ENCODE assay signal across 38 cellular contexts in genomic region chr14:26068060-26068459, GRCh38.
"Had no signal": no experiment of that assay in that cellular context is flagged by ENCODE, and none has a peak within 500 bp of the region (broad histone marks: within the 10 kb centered on the region; RNA-seq: fewer than 3 reads in every experiment).

No MANE protein-coding gene starts in this region.

- H3K36me3 ChIP-seq: ascending aorta, cardiac muscle cell had no signal

- H3K27ac ChIP-seq: ascending aorta, cardiac muscle cell, VCaP had no signal

- H3K36me3 Mint-ChIP-seq: activated CD8-positive, alpha-beta memory T cell treated with anti-CD3 and anti-CD28 coated beads, Interleukin-2, amount 10 ng/mL, durations not matched to agents 7 days and 5 days; activated naive CD4-positive, alpha-beta T cell treated with anti-CD3 and anti-CD28 coated beads, Interleukin-2, amount 10 ng/mL, durations not matched to agents 7 days and 5 days; activated naive CD4-positive, alpha-beta T cell treated with anti-CD3 and anti-CD28 coated beads, Interleukin-2, amount 50 U/mL, for 24 hours; activated naive CD8-positive, alpha-beta T cell; activated naive CD8-positive, alpha-beta T cell treated with anti-CD3 and anti-CD28 coated beads, Interleukin-2, amount 10 ng/mL, durations not matched to agents 7 days and 5 days; brain; T-cell had no signal

- FAIRE-seq: bronchial epithelial cell, TTC549 had no signal

- H3K4me1 Mint-ChIP-seq: activated CD4-positive, alpha-beta memory T cell treated with anti-CD3 and anti-CD28 coated beads, Interleukin-2, amount 10 ng/mL, durations not matched to agents 7 days and 5 days; activated CD4-positive, alpha-beta T cell treated with anti-CD3 and anti-CD28 coated beads for 36 hours; activated CD4-positive, alpha-beta T cell treated with anti-CD3 and anti-CD28 coated beads, Interleukin-2, amount 10 ng/mL, durations not matched to agents 7 days and 5 days; activated CD8-positive, alpha-beta memory T cell treated with anti-CD3 and anti-CD28 coated beads, Interleukin-2, amount 10 ng/mL, durations not matched to agents 7 days and 5 days; activated naive CD4-positive, alpha-beta T cell treated with anti-CD3 and anti-CD28 coated beads, Interleukin-2, amount 10 ng/mL, durations not matched to agents 7 days and 5 days; activated naive CD4-positive, alpha-beta T cell treated with anti-CD3 and anti-CD28 coated beads, Interleukin-2, amount 50 U/mL, for 24 hours; activated naive CD8-positive, alpha-beta T cell treated with anti-CD3 and anti-CD28 coated beads, Interleukin-2, amount 10 ng/mL, durations not matched to agents 7 days and 5 days; activated naive CD8-positive, alpha-beta T cell treated with anti-CD3 and anti-CD28 coated beads, Interleukin-2, amount 50 U/mL, for 24 hours; central memory CD8-positive, alpha-beta T cell; T-cell had no signal

- H3K27me3 Mint-ChIP-seq: activated CD4-positive, alpha-beta memory T cell treated with anti-CD3 and anti-CD28 coated beads, Interleukin-2, amount 10 ng/mL, durations not matched to agents 7 days and 5 days; activated CD4-positive, alpha-beta T cell treated with anti-CD3 and anti-CD28 coated beads for 36 hours; activated CD4-positive, alpha-beta T cell treated with anti-CD3 and anti-CD28 coated beads, Interleukin-2, amount 10 ng/mL, durations not matched to agents 7 days and 5 days; activated CD8-positive, alpha-beta memory T cell treated with anti-CD3 and anti-CD28 coated beads, Interleukin-2, amount 10 ng/mL, durations not matched to agents 7 days and 5 days; activated naive CD4-positive, alpha-beta T cell treated with anti-CD3 and anti-CD28 coated beads, Interleukin-2, amount 10 ng/mL, durations not matched to agents 7 days and 5 days; activated naive CD4-positive, alpha-beta T cell treated with anti-CD3 and anti-CD28 coated beads, Interleukin-2, amount 50 U/mL, for 24 hours; activated naive CD8-positive, alpha-beta T cell; activated naive CD8-positive, alpha-beta T cell treated with anti-CD3 and anti-CD28 coated beads, Interleukin-2, amount 10 ng/mL, durations not matched to agents 7 days and 5 days; activated naive CD8-positive, alpha-beta T cell treated with anti-CD3 and anti-CD28 coated beads, Interleukin-2, amount 50 U/mL, for 24 hours; activated T-cell treated with anti-CD3 and anti-CD28 coated beads, Interleukin-2, amount 50 U/mL, for 24 hours; brain; central memory CD8-positive, alpha-beta T cell; T-cell had no signal

- ATAC-seq: activated CD4-positive, alpha-beta T cell treated with anti-CD3 and anti-CD28 coated beads for 36 hours; activated CD4-positive, CD25-positive, alpha-beta regulatory T cell treated with anti-CD3 and anti-CD28 coated beads, Interleukin-2, amount 50 U/mL, for 24 hours; activated CD8-positive, alpha-beta memory T cell treated with anti-CD3 and anti-CD28 coated beads, Interleukin-2, amount 10 ng/mL, durations not matched to agents 7 days and 5 days; activated CD8-positive, alpha-beta T cell treated with anti-CD3 and anti-CD28 coated beads, Interleukin-2, amount 10 ng/mL, durations not matched to agents 7 days and 5 days; activated naive CD8-positive, alpha-beta T cell treated with anti-CD3 and anti-CD28 coated beads, Interleukin-2, amount 50 U/mL, for 24 hours; T-cell had no signal

- H3K9me3 Mint-ChIP-seq: brain had no signal

- H3K27ac Mint-ChIP-seq: activated CD4-positive, alpha-beta memory T cell treated with anti-CD3 and anti-CD28 coated beads, Interleukin-2, amount 10 ng/mL, durations not matched to agents 7 days and 5 days; activated CD4-positive, alpha-beta T cell treated with anti-CD3 and anti-CD28 coated beads for 36 hours; activated CD4-positive, alpha-beta T cell treated with anti-CD3 and anti-CD28 coated beads, Interleukin-2, amount 10 ng/mL, durations not matched to agents 7 days and 5 days; activated CD8-positive, alpha-beta memory T cell treated with anti-CD3 and anti-CD28 coated beads, Interleukin-2, amount 10 ng/mL, durations not matched to agents 7 days and 5 days; activated CD8-positive, alpha-beta T cell treated with anti-CD3 and anti-CD28 coated beads, Interleukin-2, amount 10 ng/mL, durations not matched to agents 7 days and 5 days; activated naive CD4-positive, alpha-beta T cell treated with anti-CD3 and anti-CD28 coated beads, Interleukin-2, amount 10 ng/mL, durations not matched to agents 7 days and 5 days; activated naive CD4-positive, alpha-beta T cell treated with anti-CD3 and anti-CD28 coated beads, Interleukin-2, amount 50 U/mL, for 24 hours; activated naive CD8-positive, alpha-beta T cell; activated naive CD8-positive, alpha-beta T cell treated with anti-CD3 and anti-CD28 coated beads, Interleukin-2, amount 10 ng/mL, durations not matched to agents 7 days and 5 days; activated naive CD8-positive, alpha-beta T cell treated with anti-CD3 and anti-CD28 coated beads, Interleukin-2, amount 50 U/mL, for 24 hours; activated T-cell treated with anti-CD3 and anti-CD28 coated beads, Interleukin-2, amount 50 U/mL, for 24 hours; activated T-helper 2 cell treated with anti-CD3 and anti-CD28 coated beads, Interferon-gamma antibody, Interleukin-2, Interleukin-4, amounts not matched to agents 10 μg/mL and 5 μg/mL and 100 μg/mL, durations not matched to agents 14 hours and 24 hours and 36 hours; brain; T-cell; T-helper 2 cell treated with Interferon-gamma antibody and Interleukin-4, amounts not matched to agents 5 μg/mL and 100 μg/mL, for 36 hours had no signal

- H3K27me3 ChIP-seq: ascending aorta, cardiac muscle cell had no signal

- H3K4me3 Mint-ChIP-seq: activated CD4-positive, alpha-beta memory T cell treated with anti-CD3 and anti-CD28 coated beads, Interleukin-2, amount 10 ng/mL, durations not matched to agents 7 days and 5 days; activated CD4-positive, alpha-beta T cell treated with anti-CD3 and anti-CD28 coated beads for 36 hours; activated CD4-positive, alpha-beta T cell treated with anti-CD3 and anti-CD28 coated beads, Interleukin-2, amount 10 ng/mL, durations not matched to agents 7 days and 5 days; activated CD8-positive, alpha-beta memory T cell treated with anti-CD3 and anti-CD28 coated beads, Interleukin-2, amount 10 ng/mL, durations not matched to agents 7 days and 5 days; activated CD8-positive, alpha-beta T cell treated with anti-CD3 and anti-CD28 coated beads, Interleukin-2, amount 10 ng/mL, durations not matched to agents 7 days and 5 days; activated naive CD4-positive, alpha-beta T cell treated with anti-CD3 and anti-CD28 coated beads, Interleukin-2, amount 10 ng/mL, durations not matched to agents 7 days and 5 days; activated naive CD4-positive, alpha-beta T cell treated with anti-CD3 and anti-CD28 coated beads, Interleukin-2, amount 50 U/mL, for 24 hours; activated naive CD8-positive, alpha-beta T cell; activated naive CD8-positive, alpha-beta T cell treated with anti-CD3 and anti-CD28 coated beads, Interleukin-2, amount 10 ng/mL, durations not matched to agents 7 days and 5 days; activated naive CD8-positive, alpha-beta T cell treated with anti-CD3 and anti-CD28 coated beads, Interleukin-2, amount 50 U/mL, for 24 hours; activated T-cell treated with anti-CD3 and anti-CD28 coated beads, Interleukin-2, amount 50 U/mL, for 24 hours; brain; central memory CD8-positive, alpha-beta T cell; T-cell; T-helper 2 cell treated with Interferon-gamma antibody and Interleukin-4, amounts not matched to agents 5 μg/mL and 100 μg/mL, for 36 hours had no signal

- H3K4me3 ChIP-seq: ascending aorta, cardiac muscle cell had no signal

- H3K4me1 ChIP-seq: ascending aorta had no signal

- H3K9me3 ChIP-seq: ascending aorta had no signal

- DNase-seq: activated CD4-positive, alpha-beta memory T cell treated with anti-CD3 and anti-CD28 coated beads, Interleukin-2, amount 10 ng/mL, durations not matched to agents 7 days and 5 days; activated CD4-positive, alpha-beta T cell treated with anti-CD3 and anti-CD28 coated beads for 1 hour; activated CD4-positive, alpha-beta T cell treated with anti-CD3 and anti-CD28 coated beads for 36 hours; activated CD4-positive, alpha-beta T cell treated with anti-CD3 and anti-CD28 coated beads for 48 hours; activated CD4-positive, alpha-beta T cell treated with anti-CD3 and anti-CD28 coated beads, Interleukin-2, amount 10 ng/mL, durations not matched to agents 7 days and 5 days; activated CD4-positive, alpha-beta T cell treated with anti-CD3 and anti-CD28 coated beads, Interleukin-2, amount 50 U/mL, for 48 hours; activated CD4-positive, CD25-positive, alpha-beta regulatory T cell; activated CD8-positive, alpha-beta memory T cell treated with anti-CD3 and anti-CD28 coated beads for 24 hours; activated CD8-positive, alpha-beta memory T cell treated with anti-CD3 and anti-CD28 coated beads, Interleukin-2, amount 10 ng/mL, durations not matched to agents 7 days and 5 days; activated CD8-positive, alpha-beta memory T cell treated with anti-CD3 and anti-CD28 coated beads, Interleukin-2, amount 50 U/mL, for 48 hours; activated CD8-positive, alpha-beta T cell treated with anti-CD3 and anti-CD28 coated beads, Interleukin-2, amount 10 ng/mL, durations not matched to agents 7 days and 5 days; activated effector memory CD4-positive, alpha-beta T cell treated with Interleukin-2 at 50 U/mL for 16 hours; activated gamma-delta T cell; activated naive CD4-positive, alpha-beta T cell treated with anti-CD3 and anti-CD28 coated beads, Interleukin-2, amount 10 ng/mL, durations not matched to agents 7 days and 5 days; activated naive CD4-positive, alpha-beta T cell treated with Interleukin-2 at 50 U/mL for 16 hours; activated naive CD8-positive, alpha-beta T cell treated with anti-CD3 and anti-CD28 coated beads, Interleukin-2, amount 10 ng/mL, durations not matched to agents 7 days and 5 days; activated naive CD8-positive, alpha-beta T cell treated with anti-CD3 and anti-CD28 coated beads, Interleukin-2, amount 50 U/mL, for 24 hours; activated T-cell treated with anti-CD3 and anti-CD28 coated beads, Interleukin-2, amount 50 U/mL, for 24 hours; activated T-cell treated with anti-CD3 and anti-CD28 coated beads, Interleukin-2, amount 50 U/mL, for 48 hours; amygdala; anterior cingulate cortex; caudate nucleus; cerebellar nuclear complex; T-cell; T-helper 2 cell; T-helper 9 cell had no signal
